12 cellular contexts compared by ENCODE assay signal in the genomic region with DNA sequence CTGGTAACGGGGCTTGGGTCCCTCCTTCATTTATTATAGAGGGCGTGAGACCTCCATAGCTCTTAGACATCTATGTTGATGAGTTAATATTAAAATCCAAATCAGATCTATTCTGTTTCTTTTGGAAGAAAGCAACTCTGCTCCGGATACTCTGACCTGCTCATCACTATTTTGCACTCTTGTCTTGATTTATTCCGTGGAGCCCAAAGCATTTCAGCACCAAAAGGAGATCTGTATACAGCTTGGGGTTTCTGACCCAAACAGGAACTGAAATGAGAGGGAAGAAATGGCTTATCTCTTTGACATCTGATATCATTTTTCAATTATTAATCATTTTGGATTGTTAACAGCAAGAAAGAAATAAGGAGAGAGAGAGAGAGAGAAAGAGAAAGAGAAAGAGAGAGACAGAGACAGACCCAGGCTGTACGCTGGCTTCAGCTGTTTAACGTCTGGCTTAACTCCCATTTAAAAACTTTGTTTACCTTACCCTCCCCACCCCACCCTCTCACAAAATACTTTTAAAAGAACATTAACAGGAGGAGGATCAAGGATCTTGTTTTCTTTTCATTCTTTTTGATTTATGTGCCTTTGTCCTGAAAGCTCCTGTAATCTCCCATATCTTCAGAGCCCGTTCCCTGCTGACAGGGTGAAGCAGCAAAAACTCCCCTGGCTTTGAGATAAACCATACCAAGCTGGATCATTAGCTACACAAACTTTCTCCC.
DNase-seq lines count a peak whose midpoint lies in the region; ATAC-seq and TF ChIP-seq lines count a peak whose summit lies in the region.
"Had no signal": no experiment of that assay in that cellular context is flagged by ENCODE, and none has a peak within 500 bp of the region (broad histone marks: within the 10 kb centered on the region; RNA-seq: fewer than 3 reads in every experiment).

No MANE protein-coding gene starts in this region.

- peak overlapping the region; percentile 3 for H3K27ac ChIP-seq in AG04450 (ENCODE audit: low read depth, low read length)
- no peak overlapping the region for H3K27ac ChIP-seq in MM.1S (ENCODE audit: low read length)
- no peak overlapping the region for H3K27ac ChIP-seq in foreskin keratinocyte
- peak overlapping the region; percentile 91 for H3K27ac ChIP-seq in trophoblast cell (ENCODE audit: low read depth, low read length)

- H2AK5ac ChIP-seq in trophoblast cell (ENCODE audit: low read length), result no peak overlapping the region

- ATAC-seq in foreskin keratinocyte (peak; percentile 27), HG03432 (IDR thresholded peaks at IDR 0.05; ENCODE audit: unreplicated experiment) (no peak), HG03520 (IDR thresholded peaks at IDR 0.05; ENCODE audit: unreplicated experiment) (no peak)
- ATAC-seq in stimulated activated naive CD8-positive, alpha-beta T cell treated with anti-CD3 and anti-CD28 coated beads, Interleukin-15, amount 100 ng/mL, for 72 hours, result no peak

- H3K27ac Mint-ChIP-seq in stimulated activated naive CD8-positive, alpha-beta T cell treated with anti-CD3 and anti-CD28 coated beads, Interleukin-15, amount 100 ng/mL, for 72 hours, result no peak overlapping the region

- H4K91ac ChIP-seq in trophoblast cell (ENCODE audit: low read depth, low read length), result peak overlapping the region; percentile 87

- no peak overlapping the region for H4K12ac ChIP-seq in trophoblast cell (ENCODE audit: low read depth, low read length)

- WGBS in trophoblast cell (ENCODE audit: extremely low coverage, insufficient coverage, insufficient read length), result no CpG with 5 or more reads among the region's 7 CpGs

- H3K4me2 ChIP-seq in MM.1S (ENCODE audit: low read depth, low read length), result peak overlapping the region; percentile 29; the same call in 1 of the 2 replicates
- H3K4me2 ChIP-seq in trophoblast cell (ENCODE audit: low read length), result no peak overlapping the region

- H3K79me1 ChIP-seq in trophoblast cell (ENCODE audit: low read length), result peaks cover 9% of the 10 kb centered on the region

- no peak for TF ChIP-seq CTCF in AG04450 (IDR thresholded peaks at IDR 0.05; ENCODE audit: low read depth, low read length)
- no peak for TF ChIP-seq CTCF in MM.1S (IDR thresholded peaks at IDR 0.05; ENCODE audit: low read length)
- no peak for TF ChIP-seq CTCF in foreskin keratinocyte (conservative IDR thresholded peaks at IDR 0.05)

- DNase-seq in AG04450 (ENCODE audit: low read depth, low spot score) (no peak), MM.1S (no peak), foreskin keratinocyte (no peak), trophoblast cell (no peak), DMS 273 treated with DMSO at 0.1 percent for 48 hours (lab: John Stamatoyannopoulos, UW) (no peak)
- DNase-seq in stimulated activated naive CD8-positive, alpha-beta T cell treated with anti-CD3 and anti-CD28 coated beads, Interleukin-15, amount 100 ng/mL, for 72 hours, result no peak
- DNase-seq: activated effector memory CD4-positive, alpha-beta T cell treated with anti-CD3 and anti-CD28 coated beads, Interleukin-2, amount 50 U/mL, for 16 hours; Caco-2; NCI-H1048; NCI-H82 had no signal

- H3K4ac ChIP-seq in trophoblast cell (ENCODE audit: low read depth, low read length), result peak overlapping the region; percentile 62

- H3K4me1 Mint-ChIP-seq in stimulated activated naive CD8-positive, alpha-beta T cell treated with anti-CD3 and anti-CD28 coated beads, Interleukin-15, amount 100 ng/mL, for 72 hours, result no peaks in the 10 kb centered on the region

- no peaks in the 10 kb centered on the region for H3K9me3 ChIP-seq in AG04450 (ENCODE audit: control insufficient read depth, insufficient read depth, low read length)
- H3K9me3 ChIP-seq in MM.1S (replicated peaks; ENCODE audit: insufficient read depth, low read length), result no peaks in the 10 kb centered on the region
- H3K9me3 ChIP-seq in trophoblast cell (ENCODE audit: insufficient read depth, low read depth, low read length), result no peaks in the 10 kb centered on the region
- H3K9me3 ChIP-seq: Caco-2 had no signal

- H3K9ac ChIP-seq in MM.1S (ENCODE audit: low read length), result peak overlapping the region; percentile 22; the same call in 1 of the 2 replicates
- no peak overlapping the region for H3K9ac ChIP-seq in trophoblast cell (ENCODE audit: low read length)

- peak overlapping the region; percentile 31 for H2BK5ac ChIP-seq in trophoblast cell (ENCODE audit: low read depth, low read length, poor library complexity)

- no peaks in the 10 kb centered on the region for H3F3A ChIP-seq in MM.1S (ENCODE audit: insufficient read depth, low read length)

- H3K23ac ChIP-seq in trophoblast cell (ENCODE audit: low read length), result no peak overlapping the region

- H3K79me2 ChIP-seq in MM.1S (ENCODE audit: low read length) (no peaks in the 10 kb centered on the region), trophoblast cell (ENCODE audit: control insufficient read depth, insufficient read depth, low read length, poor library complexity) (no peaks in the 10 kb centered on the region)

- H3K4me3 ChIP-seq in AG04450 (ENCODE audit: low read depth, low read length) (peak overlapping the region; percentile 45), MM.1S (ENCODE audit: low read length) (peak overlapping the region; percentile 16; the same call in 1 of the 2 replicates), trophoblast cell (ENCODE audit: low read depth, low read length) (no peak overlapping the region)

- no peaks in the 10 kb centered on the region for H3K36me3 ChIP-seq in MM.1S (replicated peaks; ENCODE audit: insufficient read depth, low read length)
- H3K36me3 ChIP-seq in trophoblast cell (ENCODE audit: control insufficient read depth in 1 of 2, insufficient read depth in 2 of 2, low read length in 2 of 2), result no peaks in the 10 kb centered on the region

- H3K18ac ChIP-seq in trophoblast cell (ENCODE audit: low read length), result no peak overlapping the region

- H2BK12ac ChIP-seq in trophoblast cell (ENCODE audit: low read length), result peak overlapping the region; percentile 73

- H3K27me3 Mint-ChIP-seq in stimulated activated naive CD8-positive, alpha-beta T cell treated with anti-CD3 and anti-CD28 coated beads, Interleukin-15, amount 100 ng/mL, for 72 hours, result peaks cover 6% of the 10 kb centered on the region

- H3K14ac ChIP-seq in trophoblast cell (ENCODE audit: low read length), result no peak overlapping the region

- H3K4me1 ChIP-seq in MM.1S (ENCODE audit: low read length) (no peaks in the 10 kb centered on the region), foreskin keratinocyte (peaks cover 6% of the 10 kb centered on the region), trophoblast cell (ENCODE audit: control insufficient read depth in 1 of 2, insufficient read depth in 2 of 2, low read length in 2 of 2) (peaks cover 2 to 7% of the 10 kb centered on the region in 2 experiments)
- H3K4me1 ChIP-seq: Caco-2 had no signal

- H4K20me1 ChIP-seq in MM.1S (ENCODE audit: insufficient read depth, low read length), result no peaks in the 10 kb centered on the region

- peak overlapping the region in 1 of 2 donors; percentile 9 for H3K4me3 Mint-ChIP-seq in stimulated activated naive CD8-positive, alpha-beta T cell treated with anti-CD3 and anti-CD28 coated beads, Interleukin-15, amount 100 ng/mL, for 72 hours

- peak overlapping the region; percentile 64 for H4K8ac ChIP-seq in trophoblast cell (ENCODE audit: low read depth, low read length)

- peak overlapping the region; percentile 83 for H2BK120ac ChIP-seq in trophoblast cell (ENCODE audit: insufficient read depth, low read length, poor library complexity)

- H3K27me3 ChIP-seq in AG04450 (ENCODE audit: control insufficient read depth, insufficient read depth, low read length) (no peaks in the 10 kb centered on the region), MM.1S (replicated peaks; ENCODE audit: insufficient read depth, low read length) (no peaks in the 10 kb centered on the region), foreskin keratinocyte (no peaks in the 10 kb centered on the region), trophoblast cell (ENCODE audit: insufficient read depth, low read length) (no peaks in the 10 kb centered on the region)

- H3K9me2 ChIP-seq in MM.1S (replicated peaks; ENCODE audit: insufficient read depth, low read length), result no peaks in the 10 kb centered on the region

- CTCF ChIA-PET in AG04450 (lab: Charles Lee), result interaction anchor here (0.6 to 1.8 kb wide), 4 partner anchors 28 to 362 kb away, joined by 3 to 9 read pairs (median 4); a partner anchor contains a TSS

- peak overlapping the region; percentile 60 for H2AFZ ChIP-seq in MM.1S (ENCODE audit: low read length)
- H2AFZ ChIP-seq in trophoblast cell (ENCODE audit: insufficient read depth, low read length, poor library complexity), result no peak overlapping the region

- POLR2A ChIA-PET in AG04450 (lab: Yijun Ruan, JAX), result interaction anchor here (0.6 to 0.7 kb wide), 3 partner anchors 34 to 142 kb away, joined by 3 to 4 read pairs (median 3); no protein-coding TSS in a partner anchor

- H3K9me3 Mint-ChIP-seq in stimulated activated naive CD8-positive, alpha-beta T cell treated with anti-CD3 and anti-CD28 coated beads, Interleukin-15, amount 100 ng/mL, for 72 hours, result no peaks in the 10 kb centered on the region

Comparison
In these comparisons a context has a peak if more than half of its experiments do, and no peak if none do; other contexts are left out.
1. H3K27ac ChIP-seq: peak in AG04450 (single experiment) and trophoblast cell (single experiment); none in MM.1S (single experiment) and foreskin keratinocyte (single experiment).